1 cellular context compared by ENCODE assay signal in genomic region chr4:56649445-56650258, GRCh38.
TF ChIP-seq lines count a peak whose summit lies in the region.

No MANE protein-coding gene starts in this region.

TF ChIP-seq in HepG2, 621 proteins besides CTCF, POLR2A, EP300 and RAD21 (continued from another document):
- TF ChIP-seq, protein P1, sequence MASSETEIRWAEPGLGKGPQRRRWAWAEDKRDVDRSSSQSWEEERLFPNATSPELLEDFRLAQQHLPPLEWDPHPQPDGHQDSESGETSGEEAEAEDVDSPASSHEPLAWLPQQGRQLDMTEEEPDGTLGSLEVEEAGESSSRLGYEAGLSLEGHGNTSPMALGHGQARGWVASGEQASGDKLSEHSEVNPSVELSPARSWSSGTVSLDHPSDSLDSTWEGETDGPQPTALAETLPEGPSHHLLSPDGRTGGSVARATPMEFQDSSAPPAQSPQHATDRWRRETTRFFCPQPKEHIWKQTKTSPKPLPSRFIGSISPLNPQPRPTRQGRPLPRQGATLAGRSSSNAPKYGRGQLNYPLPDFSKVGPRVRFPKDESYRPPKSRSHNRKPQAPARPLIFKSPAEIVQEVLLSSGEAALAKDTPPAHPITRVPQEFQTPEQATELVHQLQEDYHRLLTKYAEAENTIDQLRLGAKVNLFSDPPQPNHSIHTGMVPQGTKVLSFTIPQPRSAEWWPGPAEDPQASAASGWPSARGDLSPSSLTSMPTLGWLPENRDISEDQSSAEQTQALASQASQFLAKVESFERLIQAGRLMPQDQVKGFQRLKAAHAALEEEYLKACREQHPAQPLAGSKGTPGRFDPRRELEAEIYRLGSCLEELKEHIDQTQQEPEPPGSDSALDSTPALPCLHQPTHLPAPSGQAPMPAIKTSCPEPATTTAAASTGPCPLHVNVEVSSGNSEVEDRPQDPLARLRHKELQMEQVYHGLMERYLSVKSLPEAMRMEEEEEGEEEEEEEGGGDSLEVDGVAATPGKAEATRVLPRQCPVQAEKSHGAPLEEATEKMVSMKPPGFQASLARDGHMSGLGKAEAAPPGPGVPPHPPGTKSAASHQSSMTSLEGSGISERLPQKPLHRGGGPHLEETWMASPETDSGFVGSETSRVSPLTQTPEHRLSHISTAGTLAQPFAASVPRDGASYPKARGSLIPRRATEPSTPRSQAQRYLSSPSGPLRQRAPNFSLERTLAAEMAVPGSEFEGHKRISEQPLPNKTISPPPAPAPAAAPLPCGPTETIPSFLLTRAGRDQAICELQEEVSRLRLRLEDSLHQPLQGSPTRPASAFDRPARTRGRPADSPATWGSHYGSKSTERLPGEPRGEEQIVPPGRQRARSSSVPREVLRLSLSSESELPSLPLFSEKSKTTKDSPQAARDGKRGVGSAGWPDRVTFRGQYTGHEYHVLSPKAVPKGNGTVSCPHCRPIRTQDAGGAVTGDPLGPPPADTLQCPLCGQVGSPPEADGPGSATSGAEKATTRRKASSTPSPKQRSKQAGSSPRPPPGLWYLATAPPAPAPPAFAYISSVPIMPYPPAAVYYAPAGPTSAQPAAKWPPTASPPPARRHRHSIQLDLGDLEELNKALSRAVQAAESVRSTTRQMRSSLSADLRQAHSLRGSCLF (CRISPR knock-in tag; IDR thresholded peaks at IDR 0.05; ENCODE audit: borderline replicate concordance), result no peak
- TF ChIP-seq PRDM10 (CRISPR knock-in tag; IDR thresholded peaks at IDR 0.05; ENCODE audit: low read depth), result no peak
- TF ChIP-seq SIX1 (CRISPR knock-in tag; IDR thresholded peaks at IDR 0.05; ENCODE audit: borderline replicate concordance), result no peak
- no peak for TF ChIP-seq ZNF580 (CRISPR knock-in tag; IDR thresholded peaks at IDR 0.05; ENCODE audit: borderline replicate concordance, low read depth)
- no peak for TF ChIP-seq ZNF850 (CRISPR knock-in tag; conservative IDR thresholded peaks at IDR 0.05)
- TF ChIP-seq PAX8 (CRISPR knock-in tag; IDR thresholded peaks at IDR 0.05; ENCODE audit: borderline replicate concordance), result no peak
- TF ChIP-seq, protein P2, sequence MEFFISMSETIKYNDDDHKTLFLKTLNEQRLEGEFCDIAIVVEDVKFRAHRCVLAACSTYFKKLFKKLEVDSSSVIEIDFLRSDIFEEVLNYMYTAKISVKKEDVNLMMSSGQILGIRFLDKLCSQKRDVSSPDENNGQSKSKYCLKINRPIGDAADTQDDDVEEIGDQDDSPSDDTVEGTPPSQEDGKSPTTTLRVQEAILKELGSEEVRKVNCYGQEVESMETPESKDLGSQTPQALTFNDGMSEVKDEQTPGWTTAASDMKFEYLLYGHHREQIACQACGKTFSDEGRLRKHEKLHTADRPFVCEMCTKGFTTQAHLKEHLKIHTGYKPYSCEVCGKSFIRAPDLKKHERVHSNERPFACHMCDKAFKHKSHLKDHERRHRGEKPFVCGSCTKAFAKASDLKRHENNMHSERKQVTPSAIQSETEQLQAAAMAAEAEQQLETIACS (CRISPR knock-in tag; IDR thresholded peaks at IDR 0.05), result no peak
